Comparison of ENCODE assay signal across 18 cellular contexts in the genomic region with DNA sequence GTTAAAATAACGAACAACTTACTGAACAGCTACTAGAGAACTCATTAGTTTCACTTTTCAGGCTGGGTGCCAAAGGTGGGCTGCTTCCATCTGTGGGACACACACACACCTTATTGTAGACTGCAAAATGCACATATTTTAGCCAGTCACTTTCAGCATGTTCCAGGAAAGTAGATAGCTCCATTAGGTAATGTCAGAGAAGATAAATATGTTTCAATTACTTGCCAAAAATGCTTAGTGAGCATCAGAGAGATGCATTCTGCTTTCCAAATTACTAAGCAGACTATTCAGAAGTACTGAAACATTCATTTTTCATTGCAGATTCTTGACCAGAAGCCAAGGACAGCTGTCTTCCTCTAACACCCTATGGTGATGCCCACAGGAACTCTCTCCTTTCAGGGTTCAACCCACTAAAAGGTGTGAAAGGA. TPM values are rescaled to one million over a fixed set of nuclear protein-coding genes. Genes with fewer than 3 reads are reported as not detected.
DNase-seq lines count a peak whose midpoint lies in the region; ATAC-seq and TF ChIP-seq lines count a peak whose summit lies in the region.
"Had no signal": no experiment of that assay in that cellular context is flagged by ENCODE, and none has a peak within 500 bp of the region (broad histone marks: within the 10 kb centered on the region; RNA-seq: fewer than 3 reads in every experiment).

No MANE protein-coding gene starts in this region.

- peaks cover 7% of the 10 kb centered on the region for H3K27me3 Mint-ChIP-seq in brain

- DNase-seq in GDM1 (lab: John Stamatoyannopoulos, UW) (no peak), NCI-H524 treated with DMSO at 0.1 percent for 48 hours (lab: John Stamatoyannopoulos, UW) (no peak), CD1c-positive myeloid dendritic cell (ENCODE audit: extremely low spot score) (no peak), COLO829 (ENCODE audit: low spot score) (no peak)
- DNase-seq: activated CD8-positive, alpha-beta T cell treated with anti-CD3 and anti-CD28 coated beads, Interleukin-2, amount 10 ng/mL, durations not matched to agents 7 days and 5 days; CD4-positive, CD25-positive, alpha-beta regulatory T cell; foreskin fibroblast; NCI-H187; spleen; stimulated activated CD8-positive, alpha-beta memory T cell treated with anti-CD3 and anti-CD28 coated beads, Interleukin-4, amount 100 ng/mL, for 48 hours; T-helper 2 cell; upper lobe of right lung had no signal

- H3K36me3 Mint-ChIP-seq in brain: no peaks in the 10 kb centered on the region
- H3K36me3 Mint-ChIP-seq: CD4-positive, CD25-positive, alpha-beta regulatory T cell had no signal

- no peak for TF ChIP-seq CTCF in brain (conservative IDR thresholded peaks at IDR 0.05)

- no peak overlapping the region for H3K4me3 Mint-ChIP-seq in brain
- H3K4me3 Mint-ChIP-seq: activated CD8-positive, alpha-beta T cell treated with anti-CD3 and anti-CD28 coated beads, Interleukin-2, amount 10 ng/mL, durations not matched to agents 7 days and 5 days; activated naive CD8-positive, alpha-beta T cell; CD4-positive, CD25-positive, alpha-beta regulatory T cell; neural crest cell had no signal

- H3K9me3 Mint-ChIP-seq in brain: peaks cover 0 to 14% (median 2%) of the 10 kb centered on the region in 5 experiments
- H3K9me3 Mint-ChIP-seq: neural crest cell had no signal

- H3K27ac Mint-ChIP-seq in brain: peak overlapping the region in 3 of 5 experiments; percentile 8 to 82 (median 34)
- H3K27ac Mint-ChIP-seq: activated CD8-positive, alpha-beta T cell treated with anti-CD3 and anti-CD28 coated beads, Interleukin-2, amount 10 ng/mL, durations not matched to agents 7 days and 5 days; activated naive CD8-positive, alpha-beta T cell; CD4-positive, CD25-positive, alpha-beta regulatory T cell had no signal

- H3K4me1 Mint-ChIP-seq in brain: peaks cover 48% of the 10 kb centered on the region
- H3K4me1 Mint-ChIP-seq: CD4-positive, CD25-positive, alpha-beta regulatory T cell had no signal

- ATAC-seq in GM18511 (IDR thresholded peaks at IDR 0.05; ENCODE audit: unreplicated experiment): peak; percentile 77
- ATAC-seq in GM21390 (IDR thresholded peaks at IDR 0.05; ENCODE audit: unreplicated experiment): peak; percentile 80
- peak; percentile 66 for ATAC-seq in HG03378 (IDR thresholded peaks at IDR 0.05; ENCODE audit: unreplicated experiment)
- ATAC-seq: activated CD8-positive, alpha-beta T cell treated with anti-CD3 and anti-CD28 coated beads, Interleukin-2, amount 10 ng/mL, durations not matched to agents 7 days and 5 days; upper lobe of right lung had no signal

RNA-seq across cellular contexts. Expression of a gene that starts 56.2 kb away (rescaled TPM):
- 9.2 TPM for polyA plus RNA-seq in brain (ENCODE audit: insufficient read depth, low read depth, low replicate concordance)
